ENCODE assay signal across 8 cellular contexts in the genomic region with DNA sequence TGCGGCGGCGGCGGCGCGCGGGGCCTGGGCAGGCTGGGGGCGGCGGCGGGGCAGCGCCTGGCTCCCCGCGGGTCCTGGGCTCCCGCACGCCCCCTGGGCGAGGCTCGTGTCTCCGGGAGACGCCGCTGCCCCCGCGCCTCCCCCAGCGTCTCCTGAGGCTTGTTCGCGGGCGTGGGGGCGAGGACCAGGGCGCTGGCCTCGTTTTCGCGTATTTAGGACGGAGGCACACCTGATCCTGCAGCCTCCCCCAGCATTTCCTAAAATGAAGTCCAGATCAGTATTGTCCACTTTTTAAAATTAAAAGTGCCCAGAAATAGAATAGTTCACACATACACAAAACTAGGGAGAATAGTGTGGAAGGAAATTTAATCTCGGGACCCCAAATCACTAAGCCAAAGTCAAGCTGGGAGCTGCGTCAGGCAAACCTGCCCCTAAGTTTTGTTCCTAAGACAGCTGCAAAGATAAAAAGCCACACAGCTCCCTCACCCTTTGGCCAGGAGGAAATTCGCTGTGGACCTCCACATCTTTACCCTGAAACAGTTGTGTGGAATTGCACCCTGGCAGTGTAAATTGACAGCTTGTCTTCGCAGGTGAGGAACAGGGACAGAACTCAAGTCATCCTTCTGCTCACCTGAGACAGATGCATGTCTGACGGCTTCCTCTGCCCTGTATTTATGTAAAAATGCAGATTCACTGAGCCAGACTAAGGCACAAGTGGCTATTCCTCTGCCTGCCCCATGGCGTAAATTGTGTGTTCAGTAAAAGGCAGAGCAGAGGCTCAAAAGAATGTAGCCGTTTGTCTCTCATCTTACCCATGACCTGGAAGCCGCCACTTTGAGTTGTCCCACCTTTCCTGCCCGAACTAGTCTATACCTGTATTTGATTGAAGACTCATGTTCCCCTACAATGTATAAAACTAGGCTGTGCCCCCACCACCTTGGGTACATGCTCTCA. TPM values are rescaled to one million over a fixed set of nuclear protein-coding genes. Genes with fewer than 3 reads are reported as not detected.
DNase-seq lines count a peak whose midpoint lies in the region; ATAC-seq and TF ChIP-seq lines count a peak whose summit lies in the region.

No MANE protein-coding gene starts in this region.

- intact Hi-C loops in esophagus muscularis mucosa (cut with DNase I) (loop anchor here (10.0 kb wide), 1 partner anchor 151 kb away; a partner anchor contains a TSS), prostate gland (cut with DNase I) (loop anchor here (10.0 kb wide), 2 partner anchors 241 to 409 kb away; a partner anchor contains a TSS)

- peak overlapping the region; percentile 76 for H3K4me3 ChIP-seq in GM12864 (ENCODE audit: low read depth, low read length)
- H3K4me3 ChIP-seq in esophagus muscularis mucosa, result peak overlapping the region; percentile 72 to 88 (median 80)
- H3K4me3 ChIP-seq in prostate gland, result peak overlapping the region; percentile 70 to 80

- no peak for ATAC-seq in GM21576 (IDR thresholded peaks at IDR 0.05; ENCODE audit: unreplicated experiment)

- 21% methylated on average over 21 of the region's 41 CpGs for WGBS in esophagus muscularis mucosa
- 10% methylated on average over 33 of the region's 41 CpGs for WGBS in prostate gland

- DNase-seq in GM12864 (ENCODE audit: low read depth) (no peak), RWPE1 (ENCODE audit: low spot score) (no peak), esophagus muscularis mucosa (ENCODE audit: extremely low spot score) (no peak), prostate gland (ENCODE audit: low spot score) (no peak), NCI-H526 treated with DMSO at 0.1 percent for 48 hours (lab: John Stamatoyannopoulos, UW) (no peak), NCI-H748 treated with DMSO at 0.1 percent for 48 hours (lab: John Stamatoyannopoulos, UW) (no peak), NCI-H446 (lab: John Stamatoyannopoulos, UW) (no peak)

- H3K9me3 ChIP-seq in esophagus muscularis mucosa (no peaks in the 10 kb centered on the region), prostate gland (no peaks in the 10 kb centered on the region)

- H3K4me1 ChIP-seq in esophagus muscularis mucosa, result peaks cover 9 to 44% (median 22%) of the 10 kb centered on the region in 4 donors
- no peaks in the 10 kb centered on the region for H3K4me1 ChIP-seq in prostate gland (replicated peaks)

- H3K27ac ChIP-seq in RWPE1 (peak overlapping the region; percentile 76), esophagus muscularis mucosa (replicated peaks in 1 of 4) (peak overlapping the region; percentile 86 to 95 (median 92)), prostate gland (peak overlapping the region; percentile 92 to 93)

- TF ChIP-seq POLR2A in esophagus muscularis mucosa (IDR thresholded peaks at IDR 0.05; ENCODE audit: low read depth) (no peak), prostate gland (IDR thresholded peaks at IDR 0.05) (no peak)

- CTCF ChIA-PET in RWPE1 (lab: Yijun Ruan, JAX), result no interaction called here

- H3K36me3 ChIP-seq in esophagus muscularis mucosa (peaks cover 0 to 14% (median 7%) of the 10 kb centered on the region in 4 donors), prostate gland (no peaks in the 10 kb centered on the region)

- POLR2A ChIA-PET in RWPE1 (lab: Yijun Ruan, JAX; ENCODE audit: low non-redundant PET), result no interaction called here

- TF ChIP-seq CTCF in GM12864 (IDR thresholded peaks at IDR 0.05; ENCODE audit: low read depth, low read length, missing control alignments) (no peak), RWPE1 (conservative IDR thresholded peaks at IDR 0.05; ENCODE audit: low read depth) (no peak; the same call in none of the 2 replicates), esophagus muscularis mucosa (IDR thresholded peaks at IDR 0.05) (no peak), prostate gland (IDR thresholded peaks at IDR 0.05) (peak in 1 of 4 experiments; percentile 6)

- no peaks in the 10 kb centered on the region for H3K27me3 ChIP-seq in esophagus muscularis mucosa
- H3K27me3 ChIP-seq in prostate gland (replicated peaks; ENCODE audit: insufficient read depth), result no peaks in the 10 kb centered on the region

- no peak for TF ChIP-seq EP300 in esophagus muscularis mucosa (IDR thresholded peaks at IDR 0.05)

RNA-seq across cellular contexts. Expression of a gene that starts 0.7 kb away (rescaled TPM):
- total RNA-seq in esophagus muscularis mucosa (10 to 100 TPM; 33.2 to 51.8 (median 39.5) TPM), prostate gland (10 to 100 TPM; 50.3 to 76.2 TPM)
